In the genomic region with DNA sequence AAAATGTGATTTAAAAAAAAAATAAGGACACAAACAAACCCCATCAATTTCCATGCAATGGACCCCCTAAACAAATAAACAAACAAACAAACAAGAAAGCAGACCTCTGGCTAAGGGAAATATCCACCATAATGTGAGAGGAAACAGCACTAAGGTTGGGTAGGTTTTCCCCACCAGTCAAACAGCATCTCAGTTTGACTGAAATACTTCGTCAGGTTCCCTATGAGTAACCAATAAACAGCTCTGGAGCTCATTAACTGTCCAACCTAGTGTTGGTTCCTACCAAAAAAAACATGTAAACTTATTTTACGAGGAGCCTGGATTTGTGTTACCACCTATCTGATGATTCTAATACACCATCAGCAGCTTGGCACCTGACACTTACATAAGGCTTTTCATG, we compare ENCODE assay signal across 33 cellular contexts.
DNase-seq lines count a peak whose midpoint lies in the region; ATAC-seq, FAIRE-seq and TF ChIP-seq lines count a peak whose summit lies in the region.
"Had no signal": no experiment of that assay in that cellular context is flagged by ENCODE, and none has a peak within 500 bp of the region (broad histone marks: within the 10 kb centered on the region; RNA-seq: fewer than 3 reads in every experiment).

No MANE protein-coding gene starts in this region.

- no peaks in the 10 kb centered on the region for H3K79me2 ChIP-seq in GM12878 (ENCODE audit: control insufficient read depth, insufficient read depth, low read length)

- H3K4me1 ChIP-seq in GM12878 (ENCODE audit: control insufficient read depth, insufficient read depth, low read length), result no peaks in the 10 kb centered on the region; the same call in 1 of the 2 replicates
- H3K4me1 ChIP-seq: BE2C, body of pancreas, prostate gland, SJSA1 had no signal

- RAD21 ChIA-PET in GM12878 (lab: Charles Lee; ENCODE audit: unreplicated experiment), result interaction anchor here (0.6 kb wide), 1 partner anchor 604 kb away, joined by 3 read pairs; no protein-coding TSS in a partner anchor

- TF ChIP-seq POLR2A in GM12878 (IDR thresholded peaks at IDR 0.05; ENCODE audit: low read depth, low read length), result no peak

- no peak overlapping the region for H3K4me3 ChIP-seq in GM12878
- H3K4me3 ChIP-seq: adrenal gland, body of pancreas, dorsolateral prefrontal cortex, heart left ventricle, K562, left ventricle myocardium inferior, prostate gland, right lobe of liver, SJSA1, spleen, testis had no signal

- no peaks in the 10 kb centered on the region for H4K20me1 ChIP-seq in GM12878 (ENCODE audit: control insufficient read depth, insufficient read depth)

- POLR2A ChIA-PET in activated naive CD8-positive, alpha-beta T cell treated with anti-CD3 and anti-CD28 coated beads, Interleukin-2, amount 10 ng/mL, durations not matched to agents 7 days and 5 days (lab: Charles Lee), result interaction anchor here (1.5 kb wide), 1 partner anchor 199 kb away, joined by 3 read pairs; a partner anchor contains a TSS
- POLR2A ChIA-PET in GM12878 (lab: Charles Lee), result interaction anchor here (0.5 kb wide), 1 partner anchor 23 kb away, joined by 3 read pairs; no protein-coding TSS in a partner anchor

- peak overlapping the region; percentile 53 for H3K4me3 Mint-ChIP-seq in activated naive CD8-positive, alpha-beta T cell treated with anti-CD3 and anti-CD28 coated beads, Interleukin-2, amount 10 ng/mL, durations not matched to agents 7 days and 5 days
- H3K4me3 Mint-ChIP-seq in activated naive CD8-positive, alpha-beta T cell treated with anti-CD3 and anti-CD28 coated beads, Interleukin-2, amount 50 U/mL, for 24 hours, result no peak overlapping the region
- H3K4me3 Mint-ChIP-seq in HFFc6, result no peak overlapping the region
- H3K4me3 Mint-ChIP-seq: activated T-helper 1 cell treated with anti-CD3 and anti-CD28 coated beads, Interleukin-12 subunit alpha, Interleukin-12 subunit beta, Interleukin-2, Interleukin-4 antibody, amounts not matched to agents 30 ng/mL and 10 ng/mL and 1 ng/mL, durations not matched to agents 14 hours and 24 hours and 36 hours; central memory CD8-positive, alpha-beta T cell; stimulated activated naive CD8-positive, alpha-beta T cell treated with anti-CD3 and anti-CD28 coated beads, Interleukin-15, Interleukin-2, amounts not matched to agents 100 ng/mL and 50 ng/mL, for 24 hours; WTC11 had no signal

- no peak for ATAC-seq in activated naive CD8-positive, alpha-beta T cell treated with anti-CD3 and anti-CD28 coated beads, Interleukin-2, amount 10 ng/mL, durations not matched to agents 7 days and 5 days (ENCODE audit: low read depth)
- no peak for ATAC-seq in activated naive CD8-positive, alpha-beta T cell treated with anti-CD3 and anti-CD28 coated beads, Interleukin-2, amount 50 U/mL, for 24 hours
- ATAC-seq in HG02642 (IDR thresholded peaks at IDR 0.05; ENCODE audit: poor library complexity, unreplicated experiment), result peak; percentile 53
- peak; percentile 31; the same call in 1 of the 3 replicates for ATAC-seq in GM12878
- ATAC-seq in GM21515 (IDR thresholded peaks at IDR 0.05; ENCODE audit: unreplicated experiment), result no peak
- no peak for ATAC-seq in GM18498 (IDR thresholded peaks at IDR 0.05; ENCODE audit: unreplicated experiment)
- ATAC-seq: body of pancreas, K562, WTC11 had no signal

- no peak overlapping the region for H3K27ac ChIP-seq in GM12878 (ENCODE audit: control insufficient read depth, insufficient read depth)
- H3K27ac ChIP-seq: body of pancreas, dorsolateral prefrontal cortex, left ventricle myocardium inferior, prostate gland, SJSA1, testis had no signal

- H3K9ac ChIP-seq in GM12878 (ENCODE audit: control insufficient read depth, insufficient read depth, low read length), result no peak overlapping the region

- no peak for TF ChIP-seq RAD21 in GM12878 (IDR thresholded peaks at IDR 0.05; ENCODE audit: insufficient read depth, low read depth, low read length)

- SMC1A ChIA-PET in GM12878 (lab: Charles Lee; ENCODE audit: uncharacterized antibody, unreplicated experiment), result interaction anchor here (0.7 to 1.7 kb wide), 2 partner anchors 19 to 214 kb away, joined by 3 to 4 read pairs; no protein-coding TSS in a partner anchor

- peaks cover 3% of the 10 kb centered on the region for H3K9me3 Mint-ChIP-seq in activated naive CD8-positive, alpha-beta T cell treated with anti-CD3 and anti-CD28 coated beads, Interleukin-2, amount 10 ng/mL, durations not matched to agents 7 days and 5 days
- H3K9me3 Mint-ChIP-seq in activated naive CD8-positive, alpha-beta T cell treated with anti-CD3 and anti-CD28 coated beads, Interleukin-2, amount 50 U/mL, for 24 hours, result peaks cover under 1% of the 10 kb centered on the region
- no peaks in the 10 kb centered on the region for H3K9me3 Mint-ChIP-seq in HFFc6
- H3K9me3 Mint-ChIP-seq: activated T-helper 1 cell treated with anti-CD3 and anti-CD28 coated beads, Interleukin-12 subunit alpha, Interleukin-12 subunit beta, Interleukin-2, Interleukin-4 antibody, amounts not matched to agents 30 ng/mL and 10 ng/mL and 1 ng/mL, durations not matched to agents 14 hours and 24 hours and 36 hours; stimulated activated naive CD8-positive, alpha-beta T cell treated with anti-CD3 and anti-CD28 coated beads, Interleukin-15, Interleukin-2, amounts not matched to agents 100 ng/mL and 50 ng/mL, for 24 hours; WTC11 had no signal

- no peak overlapping the region for H3K4me2 ChIP-seq in GM12878 (ENCODE audit: control insufficient read depth, insufficient read depth)

- CTCF ChIA-PET in GM12878 (lab: Yijun Ruan, JAX), result no interaction called here

- intact Hi-C loops in GM12878 (cut with micrococcal nuclease; ENCODE audit: unreplicated experiment), result no loop called here

- H3K27ac Mint-ChIP-seq in activated naive CD8-positive, alpha-beta T cell treated with anti-CD3 and anti-CD28 coated beads, Interleukin-2, amount 10 ng/mL, durations not matched to agents 7 days and 5 days, result peak overlapping the region; percentile 74
- H3K27ac Mint-ChIP-seq in activated naive CD8-positive, alpha-beta T cell treated with anti-CD3 and anti-CD28 coated beads, Interleukin-2, amount 50 U/mL, for 24 hours, result no peak overlapping the region
- no peak overlapping the region for H3K27ac Mint-ChIP-seq in HFFc6
- H3K27ac Mint-ChIP-seq: activated T-helper 1 cell treated with anti-CD3 and anti-CD28 coated beads, Interleukin-12 subunit alpha, Interleukin-12 subunit beta, Interleukin-2, Interleukin-4 antibody, amounts not matched to agents 30 ng/mL and 10 ng/mL and 1 ng/mL, durations not matched to agents 14 hours and 24 hours and 36 hours; stimulated activated naive CD8-positive, alpha-beta T cell treated with anti-CD3 and anti-CD28 coated beads, Interleukin-15, Interleukin-2, amounts not matched to agents 100 ng/mL and 50 ng/mL, for 24 hours; WTC11 had no signal

- TF ChIP-seq EP300 in GM12878 (IDR thresholded peaks at IDR 0.05; ENCODE audit: borderline replicate concordance in 1 of 2, control insufficient read depth in 1 of 2, low read depth in 2 of 2, low read length in 2 of 2), result no peak

- TF ChIP-seq CTCF in GM12878 (IDR thresholded peaks at IDR 0.05 in 2 of 3, conservative IDR thresholded peaks at IDR 0.05 in 1 of 3; ENCODE audit: control insufficient read depth in 2 of 3, extremely low read depth in 1 of 3, insufficient read depth in 1 of 3, low read depth in 3 of 3, low read length in 3 of 3) (no peak), HFFc6 (IDR thresholded peaks at IDR 0.05) (no peak)

- WGBS in GM12878 (ENCODE audit: insufficient coverage, insufficient replicate concordance, low lambda C conversion rate, missing lambda C conversion rate), result 29% methylated on average over 2 of the region's 2 CpGs

- in situ Hi-C loops in GM12878 (cut with MboI), result no loop called here

- no TSS peak for BruUV-seq in GM12878 (replicated peaks; lab: Mats Ljungman, UMichigan)

- no peaks in the 10 kb centered on the region for H3K27me3 ChIP-seq in GM12878 (replicated peaks in 1 of 2; ENCODE audit: control insufficient read depth in 2 of 2, insufficient read depth in 2 of 2, low read length in 1 of 2)
- H3K27me3 ChIP-seq: adrenal gland, BE2C, body of pancreas, heart left ventricle, right lobe of liver, SJSA1, spleen, testis had no signal

- H3K9me3 ChIP-seq in GM12878 (replicated peaks; ENCODE audit: control insufficient read depth, insufficient read depth, low read length), result no peaks in the 10 kb centered on the region; the same call in 2 of the 3 replicates
- H3K9me3 ChIP-seq: adrenal gland, BE2C, body of pancreas, heart left ventricle, left ventricle myocardium inferior, prostate gland, right lobe of liver, SJSA1, spleen, testis had no signal

- H3K4me1 Mint-ChIP-seq in activated naive CD8-positive, alpha-beta T cell treated with anti-CD3 and anti-CD28 coated beads, Interleukin-2, amount 10 ng/mL, durations not matched to agents 7 days and 5 days, result peaks cover 12% of the 10 kb centered on the region
- peaks cover 4% of the 10 kb centered on the region for H3K4me1 Mint-ChIP-seq in activated naive CD8-positive, alpha-beta T cell treated with anti-CD3 and anti-CD28 coated beads, Interleukin-2, amount 50 U/mL, for 24 hours
- peaks cover 7% of the 10 kb centered on the region for H3K4me1 Mint-ChIP-seq in HFFc6 (ENCODE audit: low read depth)
- H3K4me1 Mint-ChIP-seq: central memory CD8-positive, alpha-beta T cell had no signal

- peaks cover 3% of the 10 kb centered on the region for H3K27me3 Mint-ChIP-seq in activated naive CD8-positive, alpha-beta T cell treated with anti-CD3 and anti-CD28 coated beads, Interleukin-2, amount 10 ng/mL, durations not matched to agents 7 days and 5 days
- H3K27me3 Mint-ChIP-seq in activated naive CD8-positive, alpha-beta T cell treated with anti-CD3 and anti-CD28 coated beads, Interleukin-2, amount 50 U/mL, for 24 hours, result no peaks in the 10 kb centered on the region
- no peaks in the 10 kb centered on the region for H3K27me3 Mint-ChIP-seq in HFFc6 (ENCODE audit: insufficient read depth)
- H3K27me3 Mint-ChIP-seq: central memory CD8-positive, alpha-beta T cell; stimulated activated naive CD8-positive, alpha-beta T cell treated with anti-CD3 and anti-CD28 coated beads, Interleukin-15, Interleukin-2, amounts not matched to agents 100 ng/mL and 50 ng/mL, for 24 hours had no signal

- no peaks in the 10 kb centered on the region for H3K36me3 Mint-ChIP-seq in activated naive CD8-positive, alpha-beta T cell treated with anti-CD3 and anti-CD28 coated beads, Interleukin-2, amount 10 ng/mL, durations not matched to agents 7 days and 5 days
- H3K36me3 Mint-ChIP-seq in activated naive CD8-positive, alpha-beta T cell treated with anti-CD3 and anti-CD28 coated beads, Interleukin-2, amount 50 U/mL, for 24 hours (ENCODE audit: low read depth), result no peaks in the 10 kb centered on the region
- H3K36me3 Mint-ChIP-seq in HFFc6 (ENCODE audit: low read depth), result no peaks in the 10 kb centered on the region
- H3K36me3 Mint-ChIP-seq: WTC11 had no signal

- H3K36me3 ChIP-seq in GM12878 (ENCODE audit: control insufficient read depth in 2 of 2, insufficient read depth in 2 of 2, low read length in 1 of 2), result no peaks in the 10 kb centered on the region
- H3K36me3 ChIP-seq: adrenal gland, BE2C, heart left ventricle, left ventricle myocardium inferior, prostate gland, right lobe of liver, SJSA1, spleen had no signal

- DNase-seq in activated naive CD8-positive, alpha-beta T cell treated with anti-CD3 and anti-CD28 coated beads, Interleukin-2, amount 10 ng/mL, durations not matched to agents 7 days and 5 days, result no peak
- no peak for DNase-seq in activated naive CD8-positive, alpha-beta T cell treated with anti-CD3 and anti-CD28 coated beads, Interleukin-2, amount 50 U/mL, for 24 hours
- no peak for DNase-seq in GM12878 (ENCODE audit: low read depth, low spot score)
- DNase-seq in HFFc6, result no peak
- DNase-seq: activated CD4-positive, alpha-beta T cell treated with anti-CD3 and anti-CD28 coated beads, Interleukin-2, amount 50 U/mL, for 4 hours; activated CD8-positive, alpha-beta memory T cell treated with anti-CD3 and anti-CD28 coated beads, Interleukin-2, amount 50 U/mL, for 4 hours; activated naive CD4-positive, alpha-beta T cell treated with Interleukin-2 at 50 U/mL for 16 hours; BE2C; dorsolateral prefrontal cortex; foreskin melanocyte; heart left ventricle; islet precursor cell; left ventricle myocardium inferior; NCI-H1092 treated with DMSO at 0.1 percent for 48 hours; NCI-H1694 treated with DMSO at 0.1 percent for 48 hours; NCI-H82; right lobe of liver; RPMI8226; spleen; stimulated activated CD8-positive, alpha-beta memory T cell treated with anti-CD3 and anti-CD28 coated beads, Interleukin-4, amount 100 ng/mL, for 48 hours; testis had no signal

- FAIRE-seq in GM12878 (lab: Jason Lieb, UNC), result no peak
- FAIRE-seq: K562 had no signal

- H2AFZ ChIP-seq in GM12878 (ENCODE audit: control insufficient read depth, low read depth, low read length), result no peak overlapping the region

Comparison
In these comparisons a context has a peak if more than half of its experiments do, and no peak if none do; other contexts are left out.
1. ATAC-seq: peak in HG02642 (single experiment) and GM12878 (single experiment); none in activated naive CD8-positive, alpha-beta T cell treated with anti-CD3 and anti-CD28 coated beads, Interleukin-2, amount 10 ng/mL, durations not matched to agents 7 days and 5 days (single experiment), activated naive CD8-positive, alpha-beta T cell treated with anti-CD3 and anti-CD28 coated beads, Interleukin-2, amount 50 U/mL, for 24 hours (single experiment), GM21515 (single experiment) and GM18498 (single experiment).